18 cellular contexts compared by ENCODE assay signal in genomic region chr17:75044716-75045115, GRCh38. TPM values are rescaled to one million over a fixed set of nuclear protein-coding genes. Genes with fewer than 3 reads are reported as not detected.
A peak's percentile ranks its signal among the peaks of the same experiment; 100 is the strongest.
DNase-seq lines count a peak whose midpoint lies in the region; ATAC-seq, FAIRE-seq and TF ChIP-seq lines count a peak whose summit lies in the region.
"Had no signal": no experiment of that assay in that cellular context is flagged by ENCODE, and none has a peak within 500 bp of the region (broad histone marks: within the 10 kb centered on the region; RNA-seq: fewer than 3 reads in every experiment).

No MANE protein-coding gene starts in this region.

- CTCF ChIA-PET in activated CD8-positive, alpha-beta T cell treated with anti-CD3 and anti-CD28 coated beads for 36 hours (lab: Charles Lee): interaction anchor here (1.3 kb wide), 1 partner anchor 65 kb away, joined by 3 read pairs; no protein-coding TSS in a partner anchor

- H3K4me1 Mint-ChIP-seq in activated naive CD4-positive, alpha-beta T cell treated with anti-CD3 and anti-CD28 coated beads, Interleukin-2, amount 50 U/mL, for 24 hours: peaks cover 48% of the 10 kb centered on the region
- peaks cover 39% of the 10 kb centered on the region for H3K4me1 Mint-ChIP-seq in activated CD8-positive, alpha-beta T cell treated with anti-CD3 and anti-CD28 coated beads for 36 hours (ENCODE audit: low read depth)
- H3K4me1 Mint-ChIP-seq in stimulated activated naive CD8-positive, alpha-beta T cell treated with anti-CD3 and anti-CD28 coated beads, Interleukin-15, amount 100 ng/mL, for 72 hours: peaks cover 41% of the 10 kb centered on the region

- POLR2A ChIA-PET in activated CD8-positive, alpha-beta T cell treated with anti-CD3 and anti-CD28 coated beads for 36 hours (lab: Charles Lee): no interaction called here

- peak overlapping the region; percentile 39 for H3K4me3 Mint-ChIP-seq in activated naive CD4-positive, alpha-beta T cell treated with anti-CD3 and anti-CD28 coated beads, Interleukin-2, amount 50 U/mL, for 24 hours
- peak overlapping the region; percentile 34 for H3K4me3 Mint-ChIP-seq in activated CD8-positive, alpha-beta T cell treated with anti-CD3 and anti-CD28 coated beads for 36 hours
- peak overlapping the region; percentile 25 to 39 for H3K4me3 Mint-ChIP-seq in stimulated activated naive CD8-positive, alpha-beta T cell treated with anti-CD3 and anti-CD28 coated beads, Interleukin-15, amount 100 ng/mL, for 72 hours

- H3K4me3 ChIP-seq in iPS-15b (ENCODE audit: low read depth, low read length): peak overlapping the region; percentile 45
- H3K4me3 ChIP-seq: hepatocyte, tibial artery had no signal

- H3K9ac ChIP-seq in iPS-15b (ENCODE audit: low read depth, low read length): no peak overlapping the region

- H3K9me3 ChIP-seq in iPS-15b (ENCODE audit: control insufficient read depth, insufficient read depth, low read length): no peaks in the 10 kb centered on the region
- H3K9me3 ChIP-seq: tibial artery had no signal

- H3K27me3 ChIP-seq in iPS-15b (ENCODE audit: control insufficient read depth, insufficient read depth, low read length): no peaks in the 10 kb centered on the region
- H3K27me3 ChIP-seq: hepatocyte, tibial artery had no signal

- in situ Hi-C loops in KBM-7 (cut with MboI; ENCODE audit: low pct_unique_long_range_greater_than_20kb, low sequenced_read_pairs): no loop called here

- no peak for TF ChIP-seq CTCF in activated CD8-positive, alpha-beta T cell treated with anti-CD3 and anti-CD28 coated beads for 36 hours (IDR thresholded peaks at IDR 0.05)

- H3K36me3 Mint-ChIP-seq in activated naive CD4-positive, alpha-beta T cell treated with anti-CD3 and anti-CD28 coated beads, Interleukin-2, amount 50 U/mL, for 24 hours: peaks cover 5% of the 10 kb centered on the region
- peaks cover 15% of the 10 kb centered on the region for H3K36me3 Mint-ChIP-seq in activated CD8-positive, alpha-beta T cell treated with anti-CD3 and anti-CD28 coated beads for 36 hours (ENCODE audit: low read depth)

- H3K27me3 Mint-ChIP-seq in activated naive CD4-positive, alpha-beta T cell treated with anti-CD3 and anti-CD28 coated beads, Interleukin-2, amount 50 U/mL, for 24 hours: no peaks in the 10 kb centered on the region
- H3K27me3 Mint-ChIP-seq in activated CD8-positive, alpha-beta T cell treated with anti-CD3 and anti-CD28 coated beads for 36 hours: no peaks in the 10 kb centered on the region
- no peaks in the 10 kb centered on the region for H3K27me3 Mint-ChIP-seq in stimulated activated naive CD8-positive, alpha-beta T cell treated with anti-CD3 and anti-CD28 coated beads, Interleukin-15, amount 100 ng/mL, for 72 hours

- FAIRE-seq in frontal cortex (lab: Jason Lieb, UNC): no peak
- FAIRE-seq: GM19239 had no signal

- peaks cover 18% of the 10 kb centered on the region for H3K4me1 ChIP-seq in iPS-15b (ENCODE audit: control insufficient read depth, insufficient read depth, low read length)

- no peaks in the 10 kb centered on the region for H3K9me3 Mint-ChIP-seq in activated naive CD4-positive, alpha-beta T cell treated with anti-CD3 and anti-CD28 coated beads, Interleukin-2, amount 50 U/mL, for 24 hours
- H3K9me3 Mint-ChIP-seq in activated CD8-positive, alpha-beta T cell treated with anti-CD3 and anti-CD28 coated beads for 36 hours: no peaks in the 10 kb centered on the region
- no peaks in the 10 kb centered on the region for H3K9me3 Mint-ChIP-seq in stimulated activated naive CD8-positive, alpha-beta T cell treated with anti-CD3 and anti-CD28 coated beads, Interleukin-15, amount 100 ng/mL, for 72 hours

- intact Hi-C loops in activated CD8-positive, alpha-beta T cell treated with anti-CD3 and anti-CD28 coated beads for 36 hours (cut with micrococcal nuclease): no loop called here

- H3K36me3 ChIP-seq in iPS-15b (ENCODE audit: control insufficient read depth, insufficient read depth, low read length): peaks cover 23% of the 10 kb centered on the region

- H3K27ac Mint-ChIP-seq in activated naive CD4-positive, alpha-beta T cell treated with anti-CD3 and anti-CD28 coated beads, Interleukin-2, amount 50 U/mL, for 24 hours: no peak overlapping the region
- no peak overlapping the region for H3K27ac Mint-ChIP-seq in activated CD8-positive, alpha-beta T cell treated with anti-CD3 and anti-CD28 coated beads for 36 hours
- peak overlapping the region in 1 of 2 donors; percentile 13 for H3K27ac Mint-ChIP-seq in stimulated activated naive CD8-positive, alpha-beta T cell treated with anti-CD3 and anti-CD28 coated beads, Interleukin-15, amount 100 ng/mL, for 72 hours

- no peak for ATAC-seq in activated CD8-positive, alpha-beta T cell treated with anti-CD3 and anti-CD28 coated beads for 36 hours
- no peak for ATAC-seq in stimulated activated naive CD8-positive, alpha-beta T cell treated with anti-CD3 and anti-CD28 coated beads, Interleukin-15, amount 100 ng/mL, for 72 hours
- ATAC-seq: left lobe of liver, SK-N-SH treated with all-trans-retinoic acid at 6 μM for 48 hours had no signal

- no peak for DNase-seq in activated naive CD4-positive, alpha-beta T cell treated with anti-CD3 and anti-CD28 coated beads, Interleukin-2, amount 50 U/mL, for 16 hours
- DNase-seq in activated CD8-positive, alpha-beta T cell treated with anti-CD3 and anti-CD28 coated beads for 36 hours: no peak
- no peak for DNase-seq in stimulated activated naive CD8-positive, alpha-beta T cell treated with anti-CD3 and anti-CD28 coated beads, Interleukin-15, amount 100 ng/mL, for 72 hours
- no peak for DNase-seq in KBM-7
- DNase-seq in COR-L47 (lab: John Stamatoyannopoulos, UW): no peak
- no peak for DNase-seq in frontal cortex (ENCODE audit: low spot score in 2 of 2)
- DNase-seq: dermis blood vessel endothelial cell; DMS 273 treated with DMSO at 0.1 percent for 48 hours; NCI-H2081; NCI-H526; stimulated activated CD4-positive, alpha-beta T cell treated with anti-CD3 and anti-CD28 coated beads, Interleukin-1b, Interleukin-23, amount 100 ng/mL, for 48 hours; tibial artery had no signal

RNA-seq across cellular contexts. Expression of gene ATP5PD, which starts 2.1 kb away (rescaled TPM):
- 100 to 1,000 TPM; 177 to 183 TPM for total RNA-seq in activated CD8-positive, alpha-beta T cell treated with anti-CD3 and anti-CD28 coated beads for 36 hours
- 106 TPM for total RNA-seq in frontal cortex

RNA-seq across cellular contexts. Expression of gene KCTD2, which starts 2.3 kb away (rescaled TPM):
- total RNA-seq in activated CD8-positive, alpha-beta T cell treated with anti-CD3 and anti-CD28 coated beads for 36 hours: 10 to 100 TPM; 10.5 to 11.4 TPM
- 28.9 TPM for total RNA-seq in frontal cortex

RNA-seq across cellular contexts. Expression of gene MRPL58, which starts 32.2 kb away (rescaled TPM):
- 10 to 100 TPM; 53.6 to 62.4 TPM for total RNA-seq in activated CD8-positive, alpha-beta T cell treated with anti-CD3 and anti-CD28 coated beads for 36 hours
- total RNA-seq in frontal cortex: 12.6 TPM

RNA-seq across cellular contexts. Expression of gene SLC16A5, which starts 43.0 kb away (rescaled TPM):
- total RNA-seq in activated CD8-positive, alpha-beta T cell treated with anti-CD3 and anti-CD28 coated beads for 36 hours: 1 to 10 TPM; 2.0 to 2.8 TPM
- total RNA-seq in frontal cortex: 1.2 TPM

RNA-seq across cellular contexts. Expression of gene CDR2L, which starts 57.3 kb away (rescaled TPM):
- total RNA-seq in activated CD8-positive, alpha-beta T cell treated with anti-CD3 and anti-CD28 coated beads for 36 hours: under 1 TPM; 0.59 to 0.94 TPM
- 3.3 TPM for total RNA-seq in frontal cortex
